18 cellular contexts compared by ENCODE assay signal in the genomic region with DNA sequence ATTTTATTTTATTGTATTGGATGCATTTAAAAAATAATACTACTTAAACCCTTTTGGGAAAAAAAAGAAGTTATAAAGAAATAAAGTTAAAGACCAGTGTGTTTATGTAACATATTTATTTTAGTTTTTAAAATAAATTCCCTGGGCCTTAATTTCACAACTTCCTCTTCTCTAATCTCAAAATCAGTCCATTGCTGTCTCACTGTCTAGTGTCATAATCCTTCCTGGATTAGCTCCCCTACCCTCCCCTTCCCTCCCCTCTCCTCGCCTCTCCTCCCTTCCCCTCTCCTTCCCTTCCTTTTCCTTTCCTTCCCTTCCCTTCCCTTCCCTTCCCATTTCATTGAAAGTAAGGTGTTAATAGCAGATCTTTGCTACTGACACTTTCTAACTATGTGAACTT. TPM values are rescaled to one million over a fixed set of nuclear protein-coding genes. Genes with fewer than 3 reads are reported as not detected.
DNase-seq lines count a peak whose midpoint lies in the region; ATAC-seq and TF ChIP-seq lines count a peak whose summit lies in the region.
"Had no signal": no experiment of that assay in that cellular context is flagged by ENCODE, and none has a peak within 500 bp of the region (broad histone marks: within the 10 kb centered on the region; RNA-seq: fewer than 3 reads in every experiment).

No MANE protein-coding gene starts in this region.

- peaks cover 5% of the 10 kb centered on the region for H3K27me3 Mint-ChIP-seq in activated CD8-positive, alpha-beta T cell treated with anti-CD3 and anti-CD28 coated beads, Interleukin-2, amount 10 ng/mL, durations not matched to agents 7 days and 5 days (ENCODE audit: low read depth)

- TF ChIP-seq CTCF in NB4 (IDR thresholded peaks at IDR 0.05; ENCODE audit: low read depth, low read length) (no peak), fibroblast of villous mesenchyme (IDR thresholded peaks at IDR 0.05; ENCODE audit: insufficient read depth, low read depth, low read length) (no peak)

- no peak overlapping the region for H3K27ac Mint-ChIP-seq in activated CD8-positive, alpha-beta T cell treated with anti-CD3 and anti-CD28 coated beads, Interleukin-2, amount 10 ng/mL, durations not matched to agents 7 days and 5 days
- H3K27ac Mint-ChIP-seq: CD8-positive, alpha-beta T cell; T-cell had no signal

- CTCF ChIA-PET in activated CD8-positive, alpha-beta T cell treated with anti-CD3 and anti-CD28 coated beads, Interleukin-2, amount 10 ng/mL, durations not matched to agents 7 days and 5 days (lab: Charles Lee) = no interaction called here

- H3K36me3 Mint-ChIP-seq in activated CD8-positive, alpha-beta T cell treated with anti-CD3 and anti-CD28 coated beads, Interleukin-2, amount 10 ng/mL, durations not matched to agents 7 days and 5 days (ENCODE audit: low read depth) = no peaks in the 10 kb centered on the region
- H3K36me3 Mint-ChIP-seq: CD8-positive, alpha-beta T cell; T-cell had no signal

- H3K4me3 ChIP-seq in NB4 (ENCODE audit: low read depth, low read length) (no peak overlapping the region), fibroblast of villous mesenchyme (ENCODE audit: low read depth, low read length) (no peak overlapping the region)
- H3K4me3 ChIP-seq: GM23248, SJSA1 had no signal

- H3K9me3 Mint-ChIP-seq in activated CD8-positive, alpha-beta T cell treated with anti-CD3 and anti-CD28 coated beads, Interleukin-2, amount 10 ng/mL, durations not matched to agents 7 days and 5 days (ENCODE audit: insufficient read depth) = no peaks in the 10 kb centered on the region
- H3K9me3 Mint-ChIP-seq: CD8-positive, alpha-beta T cell; T-cell had no signal

- no peak for ATAC-seq in stimulated activated naive CD8-positive, alpha-beta T cell treated with anti-CD3 and anti-CD28 coated beads, Interleukin-15, Interleukin-2, amounts not matched to agents 100 U/mL and 50 U/mL, for 24 hours
- no peak for ATAC-seq in activated CD8-positive, alpha-beta T cell treated with anti-CD3 and anti-CD28 coated beads, Interleukin-2, amount 10 ng/mL, durations not matched to agents 7 days and 5 days
- ATAC-seq in left colon = no peak
- ATAC-seq: CD8-positive, alpha-beta T cell; T-cell had no signal

- intact Hi-C loops in left colon (cut with DNase I, micrococcal nuclease) = no loop called here

- no peak for TF ChIP-seq POLR2A in NB4 (IDR thresholded peaks at IDR 0.05; ENCODE audit: extremely low read depth, insufficient read length)

- DNase-seq in NCI-H82 (lab: John Stamatoyannopoulos, UW) = peak; percentile 15
- DNase-seq in NCI-H82 treated with DMSO at 0.1 percent for 48 hours (lab: John Stamatoyannopoulos, UW; ENCODE audit: unreplicated experiment) = no peak
- DNase-seq in NB4 (ENCODE audit: low read depth) = peak; percentile 60
- DNase-seq in SKM-1 treated with dmso at 0.1 percent for 144 hours (lab: John Stamatoyannopoulos, UW; ENCODE audit: unreplicated experiment) = peak; percentile 53
- peak; percentile 29 for DNase-seq in fibroblast of villous mesenchyme (ENCODE audit: low read depth)
- no peak for DNase-seq in stimulated activated naive CD8-positive, alpha-beta T cell treated with anti-CD3 and anti-CD28 coated beads, Interleukin-15, Interleukin-2, amounts not matched to agents 100 U/mL and 50 U/mL, for 24 hours
- no peak for DNase-seq in activated CD8-positive, alpha-beta T cell treated with anti-CD3 and anti-CD28 coated beads, Interleukin-2, amount 10 ng/mL, durations not matched to agents 7 days and 5 days
- no peak for DNase-seq in left colon
- DNase-seq: CD8-positive, alpha-beta T cell; DMS79; GM23248; HCEC 1CT; NCI-H1436; NCI-H2081; NCI-H774; RPMI8226; T-cell had no signal

- no peaks in the 10 kb centered on the region for H3K4me1 Mint-ChIP-seq in activated CD8-positive, alpha-beta T cell treated with anti-CD3 and anti-CD28 coated beads, Interleukin-2, amount 10 ng/mL, durations not matched to agents 7 days and 5 days (ENCODE audit: low read depth)
- H3K4me1 Mint-ChIP-seq: T-cell had no signal

- POLR2A ChIA-PET in activated CD8-positive, alpha-beta T cell treated with anti-CD3 and anti-CD28 coated beads, Interleukin-2, amount 10 ng/mL, durations not matched to agents 7 days and 5 days (lab: Charles Lee) = no interaction called here

- no peak overlapping the region for H3K4me3 Mint-ChIP-seq in activated CD8-positive, alpha-beta T cell treated with anti-CD3 and anti-CD28 coated beads, Interleukin-2, amount 10 ng/mL, durations not matched to agents 7 days and 5 days
- H3K4me3 Mint-ChIP-seq: CD8-positive, alpha-beta T cell; T-cell had no signal

RNA-seq across cellular contexts. Expression of a gene that starts 40.3 kb away (rescaled TPM):
- total RNA-seq in fibroblast of villous mesenchyme (40.6 and 50.1 TPM in 2 replicates), left colon (10 to 100 TPM; 15.4 to 41.1 TPM)
- 1 to 10 TPM; 4.0 to 5.7 TPM for total RNA-seq in activated CD8-positive, alpha-beta T cell treated with anti-CD3 and anti-CD28 coated beads, Interleukin-2, amount 10 ng/mL, durations not matched to agents 7 days and 5 days

Comparison
In these comparisons a context has a peak if more than half of its experiments do, and no peak if none do; other contexts are left out.
1. DNase-seq: peak in NCI-H82 (single experiment), NB4 (single experiment), SKM-1 treated with dmso at 0.1 percent for 144 hours (single experiment) and fibroblast of villous mesenchyme (single experiment); none in NCI-H82 treated with DMSO at 0.1 percent for 48 hours (single experiment), stimulated activated naive CD8-positive, alpha-beta T cell treated with anti-CD3 and anti-CD28 coated beads, Interleukin-15, Interleukin-2, amounts not matched to agents 100 U/mL and 50 U/mL, for 24 hours (single experiment), activated CD8-positive, alpha-beta T cell treated with anti-CD3 and anti-CD28 coated beads, Interleukin-2, amount 10 ng/mL, durations not matched to agents 7 days and 5 days (single experiment) and left colon (0 of 2).